Comparison of ENCODE assay signal across 8 cellular contexts in the genomic region with DNA sequence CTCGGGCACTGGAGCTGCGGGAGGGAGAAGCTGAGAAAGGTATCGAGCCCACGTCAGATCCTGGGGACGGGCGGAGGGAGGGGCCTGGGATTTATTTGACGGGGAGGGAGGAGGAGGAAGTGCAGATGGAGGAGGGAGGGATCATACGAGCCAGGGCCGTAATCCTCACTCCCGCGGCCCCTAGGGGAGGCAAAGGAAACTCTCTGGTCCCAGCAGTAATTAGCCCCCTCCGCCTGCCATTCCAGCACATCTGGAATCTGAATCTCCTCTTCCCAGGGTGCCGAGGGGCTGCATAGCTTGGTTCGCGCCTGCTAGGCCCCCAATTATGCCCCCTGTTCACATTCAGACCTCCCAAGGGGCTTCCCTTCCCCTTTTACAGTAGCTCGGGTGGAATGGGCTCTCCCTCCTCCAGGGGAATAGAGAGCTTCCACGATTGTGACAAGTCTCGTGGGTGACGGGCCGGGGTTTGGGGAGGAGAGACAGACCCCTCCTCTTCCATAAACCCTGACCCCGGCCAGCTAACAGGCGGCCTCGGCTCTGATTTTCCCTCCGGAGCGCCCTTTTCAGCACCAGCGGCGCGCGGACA. TPM values are rescaled to one million over a fixed set of nuclear protein-coding genes. Genes with fewer than 3 reads are reported as not detected.
DNase-seq lines count a peak whose midpoint lies in the region; FAIRE-seq and TF ChIP-seq lines count a peak whose summit lies in the region.

TSS of gene SEZ6L2 (minus strand) at position 35 of the 586 bp plus-strand sequence. CDS start 531 bp downstream, outside the sequence.

- 0 out of 2 replicates have a peak, but pooled peaks cover 4% of the 10 kb centered on the region for H3K4me1 ChIP-seq in MM.1S (ENCODE audit: low read length)
- peaks cover 3 to 5% of the 10 kb centered on the region in 2 donors for H3K4me1 ChIP-seq in kidney (ENCODE audit: control insufficient read depth in 1 of 2, insufficient read depth in 1 of 2, low read depth in 1 of 2, low read length in 2 of 2)

- H3K36me3 ChIP-seq in MM.1S (replicated peaks; ENCODE audit: insufficient read depth, low read length) (no peaks in the 10 kb centered on the region), kidney (ENCODE audit: control insufficient read depth in 1 of 2, insufficient read depth in 2 of 2, low read length in 2 of 2) (no peaks in the 10 kb centered on the region)

- no peak for FAIRE-seq in kidney (lab: Jason Lieb, UNC)

- no peaks in the 10 kb centered on the region for H3F3A ChIP-seq in MM.1S (ENCODE audit: insufficient read depth, low read length)

- intact Hi-C loops in kidney (cut with DNase I) = no loop called here

- H3K9me2 ChIP-seq in MM.1S (replicated peaks; ENCODE audit: insufficient read depth, low read length) = no peaks in the 10 kb centered on the region

- H3K27ac ChIP-seq in MM.1S (ENCODE audit: low read length) = no peak within 1 kb of the TSS
- H3K27ac ChIP-seq in caudate nucleus (ENCODE audit: low read depth, low read length) = peak within 1 kb of the TSS; percentile 91
- H3K27ac ChIP-seq in kidney (ENCODE audit: low read depth in 2 of 2, low read length in 2 of 2) = no peak within 1 kb of the TSS

- TF ChIP-seq CTCF in MM.1S (IDR thresholded peaks at IDR 0.05; ENCODE audit: low read length) = no peak
- TF ChIP-seq CTCF in kidney (IDR thresholded peaks at IDR 0.05; ENCODE audit: borderline replicate concordance, extremely low read depth, insufficient read depth) = no peak

- no peaks in the 10 kb centered on the region for H3K9me3 ChIP-seq in MM.1S (replicated peaks; ENCODE audit: insufficient read depth, low read length)
- H3K9me3 ChIP-seq in kidney (ENCODE audit: control insufficient read depth in 1 of 2, low read length in 2 of 2) = no peaks in the 10 kb centered on the region

- no peak for TF ChIP-seq POLR2A in erythroblast (IDR thresholded peaks at IDR 0.05; ENCODE audit: low read length)

- H3K9ac ChIP-seq in MM.1S (ENCODE audit: low read length) = no peak within 1 kb of the TSS
- H3K9ac ChIP-seq in kidney (ENCODE audit: low read length in 2 of 2) = peak within 1 kb of the TSS in 1 of 2 donors; percentile 34

- H3K4me2 ChIP-seq in MM.1S (ENCODE audit: low read depth, low read length) = peak within 1 kb of the TSS; percentile 99

- peak; percentile 77 for DNase-seq in GM03348 (ENCODE audit: low spot score)
- DNase-seq in MM.1S = no peak
- peak; percentile 91 for DNase-seq in SIG-M5 treated with dmso at 0.1 percent for 504 hours (lab: John Stamatoyannopoulos, UW; ENCODE audit: unreplicated experiment)
- peak in 57 of 61 donors; percentile 19 to 93 (median 69) for DNase-seq in caudate nucleus (lab: John Stamatoyannopoulos, UW)
- DNase-seq in kidney = peak; percentile 87
- DNase-seq in smooth muscle cell of the brain vasculature (ENCODE audit: low read depth, low spot score) = peak; percentile 36
- DNase-seq in erythroblast (lab: John Stamatoyannopoulos, UW) = no peak
- DNase-seq in KG1 (lab: John Stamatoyannopoulos, UW) = no peak

- peak within 1 kb of the TSS; percentile 83 for H2AFZ ChIP-seq in MM.1S (ENCODE audit: low read length)

- no peaks in the 10 kb centered on the region for H3K79me2 ChIP-seq in MM.1S (ENCODE audit: low read length)

- H3K4me3 ChIP-seq in MM.1S (ENCODE audit: low read length) (peak within 1 kb of the TSS; percentile 57), kidney (ENCODE audit: low read length in 2 of 2) (peak within 1 kb of the TSS; percentile 55 to 57)

- peaks cover 60% of the 10 kb centered on the region for H3K27me3 ChIP-seq in MM.1S (replicated peaks; ENCODE audit: insufficient read depth, low read length)

- H4K20me1 ChIP-seq in MM.1S (ENCODE audit: insufficient read depth, low read length) = no peaks in the 10 kb centered on the region

RNA-seq across cellular contexts. Expression of gene SEZ6L2, which starts in this region (rescaled TPM):
- total RNA-seq in kidney = 32.4 TPM
- polyA plus RNA-seq in kidney (ENCODE audit: insufficient read depth, low read depth, low replicate concordance) = 9.1 TPM

Comparison
In these comparisons a context has a peak if more than half of its experiments do, and no peak if none do; other contexts are left out.
1. DNase-seq: peak in GM03348 (single experiment), SIG-M5 treated with dmso at 0.1 percent for 504 hours (single experiment), caudate nucleus (57 of 61), kidney (single experiment) and smooth muscle cell of the brain vasculature (single experiment); none in MM.1S (single experiment), erythroblast (0 of 2) and KG1 (single experiment).